In genomic region chr15:39555885-39556284, GRCh38 we compare ENCODE assay signal across 22 cellular contexts. TPM values are rescaled to one million over a fixed set of nuclear protein-coding genes. Genes with fewer than 3 reads are reported as not detected.
A peak's percentile ranks its signal among the peaks of the same experiment; 100 is the strongest.
DNase-seq lines count a peak whose midpoint lies in the region; ATAC-seq and TF ChIP-seq lines count a peak whose summit lies in the region.
"Had no signal": no experiment of that assay in that cellular context is flagged by ENCODE, and none has a peak within 500 bp of the region (broad histone marks: within the 10 kb centered on the region; RNA-seq: fewer than 3 reads in every experiment).

No MANE protein-coding gene starts in this region.

- H2BK15ac ChIP-seq in mesenchymal stem cell (ENCODE audit: low read depth, poor library complexity, severe bottlenecking), result no peak overlapping the region

- WGBS in mesenchymal stem cell, result 92% methylated on average over 4 of the region's 4 CpGs

- no peak overlapping the region for H3K18ac ChIP-seq in mesenchymal stem cell (ENCODE audit: low read depth in 1 of 2, low read length in 2 of 2)

- intact Hi-C loops in colonic mucosa (cut with DNase I), result no loop called here

- peaks cover 8% of the 10 kb centered on the region for H3K4me1 ChIP-seq in foreskin keratinocyte
- no peaks in the 10 kb centered on the region for H3K4me1 ChIP-seq in mesenchymal stem cell (ENCODE audit: control insufficient read depth, insufficient read depth, low read depth, low read length)
- no peaks in the 10 kb centered on the region for H3K4me1 ChIP-seq in colonic mucosa
- H3K4me1 ChIP-seq in effector memory CD4-positive, alpha-beta T cell (ENCODE audit: control insufficient read depth, insufficient read depth, low read length, poor library complexity, severe bottlenecking), result no peaks in the 10 kb centered on the region

- TF ChIP-seq CTCF in foreskin keratinocyte (conservative IDR thresholded peaks at IDR 0.05) (peak; percentile 25), colonic mucosa (IDR thresholded peaks at IDR 0.05) (no peak)

- H3K14ac ChIP-seq in mesenchymal stem cell (ENCODE audit: low read length in 2 of 2), result no peak overlapping the region

- no peak overlapping the region for H2AFZ ChIP-seq in mesenchymal stem cell (ENCODE audit: low read depth, low read length)

- DNase-seq in DMS 273 (lab: John Stamatoyannopoulos, UW; ENCODE audit: unreplicated experiment) (peak; percentile 74), ELR (ENCODE audit: low read depth) (peak; percentile 3), RPMI8226 (peak; percentile 56), foreskin keratinocyte (peak; percentile 8 to 51), mesenchymal stem cell (no peak), colonic mucosa (no peak)
- no peak for DNase-seq in effector memory CD4-positive, alpha-beta T cell
- DNase-seq: activated naive CD4-positive, alpha-beta T cell; AML-193; amniotic stem cell; cerebellar nuclear complex; GF-D8; GOT3; hippocampal formation; islet precursor cell; naive thymus-derived CD8-positive, alpha-beta T cell; NCI-H1436; Right ventricle myocardium superior; stimulated activated CD4-positive, alpha-beta T cell treated with anti-CD3 and anti-CD28 coated beads, Interleukin-2, amount 100 ng/mL, for 24 hours; stimulated activated naive CD4-positive, alpha-beta T cell treated with Interleukin-2 at 50 U/mL for 16 hours; T-cell had no signal

- H3K4ac ChIP-seq in mesenchymal stem cell (ENCODE audit: low read depth in 1 of 2, low read length in 2 of 2), result no peak overlapping the region

- no peaks in the 10 kb centered on the region for H3K36me3 ChIP-seq in mesenchymal stem cell (ENCODE audit: control insufficient read depth in 1 of 2, insufficient read depth in 2 of 2, low read depth in 1 of 2, low read length in 2 of 2)
- no peaks in the 10 kb centered on the region for H3K36me3 ChIP-seq in colonic mucosa
- no peaks in the 10 kb centered on the region for H3K36me3 ChIP-seq in effector memory CD4-positive, alpha-beta T cell (ENCODE audit: control insufficient read depth, insufficient read depth, low read length)
- H3K36me3 ChIP-seq: tibial nerve had no signal

- H3K79me1 ChIP-seq in mesenchymal stem cell (replicated peaks; ENCODE audit: low read length, poor library complexity, severe bottlenecking), result no peaks in the 10 kb centered on the region

- H2BK12ac ChIP-seq in mesenchymal stem cell (ENCODE audit: low read length in 2 of 2), result no peak overlapping the region

- H3K27ac ChIP-seq in foreskin keratinocyte (no peak overlapping the region), mesenchymal stem cell (ENCODE audit: low read length, poor library complexity, severe bottlenecking) (no peak overlapping the region), colonic mucosa (no peak overlapping the region)
- H3K27ac ChIP-seq in effector memory CD4-positive, alpha-beta T cell (ENCODE audit: insufficient read depth, low read length, poor library complexity, severe bottlenecking), result no peak overlapping the region
- H3K27ac ChIP-seq: tibial nerve had no signal

- H3K27me3 ChIP-seq in foreskin keratinocyte, result peaks cover 2% of the 10 kb centered on the region
- no peaks in the 10 kb centered on the region for H3K27me3 ChIP-seq in mesenchymal stem cell (ENCODE audit: control insufficient read depth in 1 of 2, insufficient read depth in 1 of 2, low read length in 2 of 2)
- H3K27me3 ChIP-seq in colonic mucosa, result no peaks in the 10 kb centered on the region
- no peaks in the 10 kb centered on the region for H3K27me3 ChIP-seq in effector memory CD4-positive, alpha-beta T cell (replicated peaks; ENCODE audit: control insufficient read depth, insufficient read depth, low read length, poor library complexity, severe bottlenecking)
- H3K27me3 ChIP-seq: tibial nerve had no signal

- no peak overlapping the region for H4K91ac ChIP-seq in mesenchymal stem cell (ENCODE audit: low read length)

- H2BK120ac ChIP-seq in mesenchymal stem cell (ENCODE audit: low read depth, low read length), result no peak overlapping the region

- no peak overlapping the region for H3K4me2 ChIP-seq in mesenchymal stem cell (ENCODE audit: low read length, poor library complexity, severe bottlenecking)

- no peak overlapping the region for H3K23ac ChIP-seq in mesenchymal stem cell (ENCODE audit: low read length in 2 of 2)

- no peak overlapping the region for H2BK5ac ChIP-seq in mesenchymal stem cell (ENCODE audit: low read depth, low read length, poor library complexity, severe bottlenecking)

- no peak overlapping the region for H4K8ac ChIP-seq in mesenchymal stem cell (ENCODE audit: low read length)

- H3K4me3 ChIP-seq in mesenchymal stem cell (ENCODE audit: insufficient read depth in 1 of 2, low read depth in 1 of 2, low read length in 2 of 2) (no peak overlapping the region), colonic mucosa (no peak overlapping the region)
- no peak overlapping the region for H3K4me3 ChIP-seq in effector memory CD4-positive, alpha-beta T cell (ENCODE audit: insufficient read depth, low read depth, low read length, poor library complexity, severe bottlenecking)
- H3K4me3 ChIP-seq: tibial nerve had no signal

- H2AK5ac ChIP-seq in mesenchymal stem cell (ENCODE audit: low read length, severe bottlenecking), result no peak overlapping the region

- H3K9me3 ChIP-seq in mesenchymal stem cell (ENCODE audit: control insufficient read depth, low read length), result no peaks in the 10 kb centered on the region
- no peaks in the 10 kb centered on the region for H3K9me3 ChIP-seq in colonic mucosa
- H3K9me3 ChIP-seq in effector memory CD4-positive, alpha-beta T cell (ENCODE audit: control insufficient read depth, low read length), result no peaks in the 10 kb centered on the region
- H3K9me3 ChIP-seq: tibial nerve had no signal

- H3K9ac ChIP-seq in mesenchymal stem cell (ENCODE audit: low read length) (no peak overlapping the region), colonic mucosa (ENCODE audit: low read depth in 2 of 2, low read length in 2 of 2) (no peak overlapping the region)

- ATAC-seq in foreskin keratinocyte, result no peak
- ATAC-seq: naive thymus-derived CD8-positive, alpha-beta T cell; T-cell had no signal

RNA-seq across cellular contexts. Expression of gene THBS1, which starts 25.0 kb away (rescaled TPM):
- total RNA-seq in foreskin keratinocyte, result 2,996 and 3,493 TPM in 2 replicates
- 253 and 366 TPM in 2 replicates for polyA plus RNA-seq in foreskin keratinocyte
- polyA plus RNA-seq in mesenchymal stem cell (2013, experiment 1 of 2), result 229 TPM
- polyA plus RNA-seq in mesenchymal stem cell (2013, experiment 2 of 2), result 221 TPM
- 100 to 1,000 TPM; 162 to 390 TPM for total RNA-seq in colonic mucosa

Comparison
In these comparisons a context has a peak if more than half of its experiments do, and no peak if none do; other contexts are left out.
1. DNase-seq: peak in DMS 273 (single experiment), ELR (single experiment), RPMI8226 (single experiment) and foreskin keratinocyte (2 of 2); none in mesenchymal stem cell (single experiment), colonic mucosa (single experiment) and effector memory CD4-positive, alpha-beta T cell (0 of 3).